Comparison of ENCODE assay signal across 8 cellular contexts in the genomic region with DNA sequence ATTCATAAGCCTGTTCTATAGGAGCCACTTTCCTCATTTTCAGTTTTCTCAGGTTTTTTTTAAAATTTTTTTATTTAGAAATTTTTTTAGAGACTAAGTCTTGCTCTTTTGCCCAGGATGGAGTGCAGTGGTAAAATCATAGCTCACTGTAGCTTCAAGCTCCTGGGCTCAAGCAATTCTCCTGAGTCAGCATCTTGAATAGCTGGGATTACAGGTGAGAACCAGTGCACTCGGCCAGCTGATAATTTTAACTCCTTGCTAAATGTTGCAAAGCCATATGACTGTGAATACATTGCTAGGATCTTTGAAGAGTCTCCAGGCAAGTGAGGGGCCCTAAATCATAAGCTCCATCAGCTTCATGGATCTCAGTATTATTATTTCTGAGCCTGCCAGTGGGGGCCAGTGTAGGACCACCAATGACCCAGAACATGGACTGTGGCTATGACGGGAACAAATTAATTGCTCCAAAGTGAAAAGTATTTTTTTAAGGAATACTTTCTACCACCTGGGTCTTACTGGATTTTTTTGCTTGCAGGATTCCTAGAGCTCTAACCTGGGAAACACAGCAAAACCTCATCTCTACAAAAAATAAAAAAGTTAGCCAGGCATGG. TPM values are rescaled to one million over a fixed set of nuclear protein-coding genes. Genes with fewer than 3 reads are reported as not detected.
DNase-seq lines count a peak whose midpoint lies in the region; ATAC-seq and TF ChIP-seq lines count a peak whose summit lies in the region.

No MANE protein-coding gene starts in this region.

- TF ChIP-seq CTCF in SK-N-SH (IDR thresholded peaks at IDR 0.05), result peak; percentile 60
- TF ChIP-seq CTCF in hepatocyte (IDR thresholded peaks at IDR 0.05; ENCODE audit: poor library complexity), result peak; percentile 42

- H3K9me2 ChIP-seq in SK-N-SH (no peaks in the 10 kb centered on the region), hepatocyte (replicated peaks; ENCODE audit: insufficient read depth) (no peaks in the 10 kb centered on the region)

- CTCF ChIA-PET in SK-N-SH (lab: Yijun Ruan, JAX), result interaction anchor here (0.6 to 1.9 kb wide), 15 partner anchors 13 to 1235 kb away, joined by 3 to 11 read pairs (median 4); no protein-coding TSS in a partner anchor

- H3K4me2 ChIP-seq in SK-N-SH (no peak overlapping the region), hepatocyte (no peak overlapping the region)

- H3K9ac ChIP-seq in SK-N-SH, result no peak overlapping the region

- peak; percentile 76 for TF ChIP-seq RAD21 in SK-N-SH (IDR thresholded peaks at IDR 0.05; ENCODE audit: low read length)

- H3K9me3 Mint-ChIP-seq in natural killer cell treated with Interleukin-12 subunit alpha and Interleukin-12 subunit beta and Interleukin-15 and Interleukin-18, amount 100 ng/mL, for 72 hours, result no peaks in the 10 kb centered on the region

- 57% methylated on average over 2 of the region's 2 CpGs for WGBS in SK-N-SH (ENCODE audit: low lambda C conversion rate)
- 13% methylated on average over 2 of the region's 2 CpGs for WGBS in hepatocyte (ENCODE audit: low lambda C conversion rate, missing lambda C conversion rate)

- no peak overlapping the region for H3K4me3 ChIP-seq in H7 (ENCODE audit: insufficient read depth, low read depth, low read length)
- H3K4me3 ChIP-seq in SK-N-SH (ENCODE audit: low read depth in 2 of 2, low read length in 1 of 2), result no peak overlapping the region
- H3K4me3 ChIP-seq in hepatocyte, result no peak overlapping the region

- H3K4me1 ChIP-seq in SK-N-SH (ENCODE audit: control insufficient read depth in 1 of 2, insufficient read depth in 2 of 2, low read depth in 1 of 2, low read length in 1 of 2), result no peaks in the 10 kb centered on the region
- no peaks in the 10 kb centered on the region for H3K4me1 ChIP-seq in hepatocyte (ENCODE audit: insufficient read depth)

- no peak overlapping the region for H3K4me3 Mint-ChIP-seq in natural killer cell treated with Interleukin-12 subunit alpha and Interleukin-12 subunit beta and Interleukin-15 and Interleukin-18, amount 100 ng/mL, for 72 hours

- POLR2A ChIA-PET in SK-N-SH (lab: Yijun Ruan, JAX), result interaction anchor here (2.4 kb wide), 1 partner anchor 15 kb away, joined by 20 read pairs; a partner anchor contains a TSS

- H3K4me1 Mint-ChIP-seq in natural killer cell treated with Interleukin-12 subunit alpha and Interleukin-12 subunit beta and Interleukin-15 and Interleukin-18, amount 100 ng/mL, for 72 hours (ENCODE audit: low read depth in 2 of 2), result peaks cover 5 to 6% of the 10 kb centered on the region in 2 donors

- no peaks in the 10 kb centered on the region for H3F3A ChIP-seq in SK-N-SH (replicated peaks; ENCODE audit: insufficient read depth)

- H2AFZ ChIP-seq in SK-N-SH (ENCODE audit: low read depth) (no peak overlapping the region), hepatocyte (no peak overlapping the region)

- H3K27me3 Mint-ChIP-seq in natural killer cell treated with Interleukin-12 subunit alpha and Interleukin-12 subunit beta and Interleukin-15 and Interleukin-18, amount 100 ng/mL, for 72 hours, result no peaks in the 10 kb centered on the region

- no peak overlapping the region for H3K27ac Mint-ChIP-seq in natural killer cell treated with Interleukin-12 subunit alpha and Interleukin-12 subunit beta and Interleukin-15 and Interleukin-18, amount 100 ng/mL, for 72 hours

- no peaks in the 10 kb centered on the region for H3K79me2 ChIP-seq in SK-N-SH (ENCODE audit: insufficient read depth)
- no peaks in the 10 kb centered on the region for H3K79me2 ChIP-seq in hepatocyte

- H3K36me3 Mint-ChIP-seq in natural killer cell treated with Interleukin-12 subunit alpha and Interleukin-12 subunit beta and Interleukin-15 and Interleukin-18, amount 100 ng/mL, for 72 hours, result no peaks in the 10 kb centered on the region

- no peaks in the 10 kb centered on the region for H3K9me3 ChIP-seq in SK-N-SH
- H3K9me3 ChIP-seq in hepatocyte (ENCODE audit: low read depth), result no peaks in the 10 kb centered on the region

- H3K36me3 ChIP-seq in H7 (replicated peaks; ENCODE audit: control insufficient read depth, insufficient read depth, low read length) (no peaks in the 10 kb centered on the region), SK-N-SH (replicated peaks in 1 of 2; ENCODE audit: control insufficient read depth in 1 of 2, insufficient read depth in 2 of 2, low read length in 1 of 2) (no peaks in the 10 kb centered on the region), hepatocyte (replicated peaks; ENCODE audit: insufficient read depth, low read depth) (no peaks in the 10 kb centered on the region)

- no peak for TF ChIP-seq EP300 in SK-N-SH (IDR thresholded peaks at IDR 0.05; ENCODE audit: borderline replicate concordance in 1 of 2, low read depth in 1 of 2, low read length in 1 of 2)

- H3K27ac ChIP-seq in SK-N-SH (ENCODE audit: low read depth in 2 of 2, low read length in 1 of 2) (no peak overlapping the region), hepatocyte (no peak overlapping the region)

- no peaks in the 10 kb centered on the region for H4K20me1 ChIP-seq in SK-N-SH (ENCODE audit: insufficient read depth)
- no peaks in the 10 kb centered on the region for H4K20me1 ChIP-seq in hepatocyte (ENCODE audit: insufficient read depth, poor library complexity, severe bottlenecking)

- H3K27me3 ChIP-seq in H7 (ENCODE audit: control insufficient read depth, insufficient read depth, low read length) (no peaks in the 10 kb centered on the region), SK-N-SH (ENCODE audit: insufficient read depth) (no peaks in the 10 kb centered on the region), hepatocyte (no peaks in the 10 kb centered on the region)

- DNase-seq in COR-L47 (lab: John Stamatoyannopoulos, UW), result peak; percentile 28
- peak; percentile 73 for DNase-seq in H7
- DNase-seq in SK-N-SH, result peak; percentile 67
- DNase-seq in hepatocyte (ENCODE audit: low spot score), result peak; percentile 38
- no peak for DNase-seq in putamen (ENCODE audit: low spot score)
- no peak for DNase-seq in natural killer cell treated with Interleukin-12 subunit alpha and Interleukin-12 subunit beta and Interleukin-15 and Interleukin-18, amount 100 ng/mL, for 72 hours (ENCODE audit: low spot score)

- ATAC-seq in GM19351 (IDR thresholded peaks at IDR 0.05; ENCODE audit: unreplicated experiment) (no peak), HG03196 (IDR thresholded peaks at IDR 0.05; ENCODE audit: unreplicated experiment) (no peak)
- ATAC-seq in natural killer cell treated with Interleukin-12 subunit alpha and Interleukin-12 subunit beta and Interleukin-15 and Interleukin-18, amount 100 ng/mL, for 72 hours, result no peak

TF ChIP-seq in SK-N-SH, 30 proteins besides CTCF, POLR2A, EP300 and RAD21:
- TF ChIP-seq NRF1 (IDR thresholded peaks at IDR 0.05; ENCODE audit: low read depth, low read length), result no peak
- TF ChIP-seq SMC3 (IDR thresholded peaks at IDR 0.05; ENCODE audit: low read depth, low read length), result peak; percentile 36; the same call in 1 of the 2 replicates
- TF ChIP-seq CHD2 (IDR thresholded peaks at IDR 0.05; ENCODE audit: low read length, partially characterized antibody), result no peak
- no peak for TF ChIP-seq MEF2A (IDR thresholded peaks at IDR 0.05; ENCODE audit: borderline replicate concordance, low read depth)

RNA-seq across cellular contexts. Expression of a gene that starts 5.7 kb away (rescaled TPM):
- 22.0 and 28.6 TPM in 2 replicates for total RNA-seq in H7 (2014; rRNA removed; shearing (Covaris generic))
- polyA plus RNA-seq in SK-N-SH (2012; rRNA removed), result 10.5 and 10.7 TPM in 2 replicates
- polyA plus RNA-seq in SK-N-SH (2012; cell fraction: cytosol; rRNA removed), result 9.6 and 10.3 TPM in 2 replicates
- 19.0 and 32.1 TPM in 2 replicates for polyA plus RNA-seq in SK-N-SH (2012; cell fraction: nucleus; rRNA removed)
- total RNA-seq in hepatocyte, result 44.7 and 50.0 TPM in 2 replicates
- 22.9 and 25.5 TPM in 2 replicates for polyA plus RNA-seq in hepatocyte
- total RNA-seq in natural killer cell treated with Interleukin-12 subunit alpha and Interleukin-12 subunit beta and Interleukin-15 and Interleukin-18, amount 100 ng/mL, for 72 hours, result 10 to 100 TPM; 57.8 to 71.7 TPM

RNA-seq across cellular contexts. Expression of a gene that starts 14.7 kb away (rescaled TPM):
- 47.6 and 47.9 TPM in 2 replicates for total RNA-seq in H7 (2014; rRNA removed; shearing (Covaris generic))
- polyA plus RNA-seq in SK-N-SH (2012; rRNA removed) (226 and 239 TPM in 2 replicates), hepatocyte (829 and 881 TPM in 2 replicates)
- polyA plus RNA-seq in SK-N-SH (2012; cell fraction: cytosol; rRNA removed), result 226 and 239 TPM in 2 replicates
- polyA plus RNA-seq in SK-N-SH (2012; cell fraction: nucleus; rRNA removed), result 109 and 190 TPM in 2 replicates
- total RNA-seq in hepatocyte, result 239 and 246 TPM in 2 replicates
- total RNA-seq in natural killer cell treated with Interleukin-12 subunit alpha and Interleukin-12 subunit beta and Interleukin-15 and Interleukin-18, amount 100 ng/mL, for 72 hours, result 100 to 1,000 TPM; 319 to 344 TPM

RNA-seq across cellular contexts. Expression of a gene that starts 55.5 kb away (rescaled TPM):
- total RNA-seq in H7 (2014; rRNA removed; shearing (Covaris generic)), result 37.7 and 40.6 TPM in 2 replicates
- polyA plus RNA-seq in SK-N-SH (2012; rRNA removed), result 55.1 and 62.1 TPM in 2 replicates
- 52.3 and 53.5 TPM in 2 replicates for polyA plus RNA-seq in SK-N-SH (2012; cell fraction: cytosol; rRNA removed)
- 44.7 and 51.2 TPM in 2 replicates for polyA plus RNA-seq in SK-N-SH (2012; cell fraction: nucleus; rRNA removed)
- 18.2 and 20.4 TPM in 2 replicates for total RNA-seq in hepatocyte
- polyA plus RNA-seq in hepatocyte, result 30.1 and 33.1 TPM in 2 replicates
- total RNA-seq in natural killer cell treated with Interleukin-12 subunit alpha and Interleukin-12 subunit beta and Interleukin-15 and Interleukin-18, amount 100 ng/mL, for 72 hours, result 10 to 100 TPM; 24.1 to 36.7 TPM

Comparison
In these comparisons a context has a peak if more than half of its experiments do, and no peak if none do; other contexts are left out.
1. DNase-seq: peak in COR-L47 (single experiment), H7 (single experiment), SK-N-SH (single experiment) and hepatocyte (single experiment); none in putamen (single experiment) and natural killer cell treated with Interleukin-12 subunit alpha and Interleukin-12 subunit beta and Interleukin-15 and Interleukin-18, amount 100 ng/mL, for 72 hours (single experiment).